1 cellular context compared by ENCODE assay signal in genomic region chr13:49651775-49652690, GRCh38.
TF ChIP-seq lines count a peak whose summit lies in the region.

No MANE protein-coding gene starts in this region.

TF ChIP-seq in HCT116, 20 proteins besides CTCF, POLR2A, EP300 and RAD21:
- no peak for TF ChIP-seq ELF1 (IDR thresholded peaks at IDR 0.05; ENCODE audit: borderline replicate concordance, low read depth)
